ENCODE assay signal across 20 cellular contexts in genomic region chr15:49731187-49731828, GRCh38.
DNase-seq lines count a peak whose midpoint lies in the region; ATAC-seq, FAIRE-seq and TF ChIP-seq lines count a peak whose summit lies in the region.
"Had no signal": no experiment of that assay in that cellular context is flagged by ENCODE, and none has a peak within 500 bp of the region (broad histone marks: within the 10 kb centered on the region; RNA-seq: fewer than 3 reads in every experiment).

No MANE protein-coding gene starts in this region.

- H3K9me1 ChIP-seq in K562 (ENCODE audit: control insufficient read depth, insufficient read depth, low read length): no peaks in the 10 kb centered on the region

- no peak overlapping the region for H4K8ac ChIP-seq in mesendoderm (ENCODE audit: low read depth, low read length)

- no peak overlapping the region for H3K4ac ChIP-seq in mesendoderm (ENCODE audit: low read depth, low read length)

- TF ChIP-seq CTCF in K562 (IDR thresholded peaks at IDR 0.05 in 2 of 3, conservative IDR thresholded peaks at IDR 0.05 in 1 of 3; ENCODE audit: insufficient read depth in 2 of 3, low read depth in 1 of 3, low read length in 3 of 3): no peak

- no peak overlapping the region for H3K23ac ChIP-seq in mesendoderm (ENCODE audit: low read length)

- ATAC-seq in activated naive CD8-positive, alpha-beta T cell treated with anti-CD3 and anti-CD28 coated beads, Interleukin-2, amount 10 ng/mL, durations not matched to agents 7 days and 5 days (ENCODE audit: low read depth): no peak
- ATAC-seq in activated naive CD8-positive, alpha-beta T cell treated with anti-CD3 and anti-CD28 coated beads, Interleukin-2, amount 50 U/mL, for 24 hours: no peak
- peak; percentile 61 for ATAC-seq in K562
- ATAC-seq: GM12878 had no signal

- no peaks in the 10 kb centered on the region for H3K4me1 Mint-ChIP-seq in activated naive CD8-positive, alpha-beta T cell treated with anti-CD3 and anti-CD28 coated beads, Interleukin-2, amount 10 ng/mL, durations not matched to agents 7 days and 5 days
- no peaks in the 10 kb centered on the region for H3K4me1 Mint-ChIP-seq in activated naive CD8-positive, alpha-beta T cell treated with anti-CD3 and anti-CD28 coated beads, Interleukin-2, amount 50 U/mL, for 24 hours
- H3K4me1 Mint-ChIP-seq: CD4-positive, alpha-beta memory T cell had no signal

- POLR2A ChIA-PET in activated naive CD8-positive, alpha-beta T cell treated with anti-CD3 and anti-CD28 coated beads, Interleukin-2, amount 10 ng/mL, durations not matched to agents 7 days and 5 days (lab: Charles Lee): no interaction called here
- POLR2A ChIA-PET in K562 (lab: Yijun Ruan, JAX): interaction anchor here (1.7 kb wide), 1 partner anchor 11 kb away, joined by 4 read pairs; no protein-coding TSS in a partner anchor

- H3K56ac ChIP-seq in mesendoderm (ENCODE audit: low read length): peak overlapping the region; percentile 44

- no peaks in the 10 kb centered on the region for H3K27me3 ChIP-seq in K562 (ENCODE audit: control insufficient read depth in 2 of 2, insufficient read depth in 2 of 2, low read length in 2 of 2)
- H3K27me3 ChIP-seq in mesendoderm (ENCODE audit: insufficient read depth, low read length, poor library complexity): no peaks in the 10 kb centered on the region

- no peaks in the 10 kb centered on the region for H3K79me1 ChIP-seq in mesendoderm (ENCODE audit: low read length)

- intact Hi-C loops in K562 (cut with micrococcal nuclease): no loop called here

- H2AK5ac ChIP-seq in mesendoderm (ENCODE audit: low read length): no peak overlapping the region

- H2BK15ac ChIP-seq in mesendoderm (replicated peaks; ENCODE audit: low read depth): no peak overlapping the region

- no peaks in the 10 kb centered on the region for H3K79me2 ChIP-seq in K562 (ENCODE audit: control insufficient read depth, insufficient read depth, low read length)
- H3K79me2 ChIP-seq in mesendoderm (ENCODE audit: control insufficient read depth, insufficient read depth, low read length): no peaks in the 10 kb centered on the region

- no peak for TF ChIP-seq POLR2A in K562 (conservative IDR thresholded peaks at IDR 0.05)

- H3K36me3 ChIP-seq in K562 (ENCODE audit: control insufficient read depth, insufficient read depth, low read length): no peaks in the 10 kb centered on the region
- no peaks in the 10 kb centered on the region for H3K36me3 ChIP-seq in mesendoderm (ENCODE audit: control insufficient read depth, insufficient read depth, low read length)

- no peak overlapping the region for H3K4me3 Mint-ChIP-seq in activated naive CD8-positive, alpha-beta T cell treated with anti-CD3 and anti-CD28 coated beads, Interleukin-2, amount 10 ng/mL, durations not matched to agents 7 days and 5 days
- H3K4me3 Mint-ChIP-seq in activated naive CD8-positive, alpha-beta T cell treated with anti-CD3 and anti-CD28 coated beads, Interleukin-2, amount 50 U/mL, for 24 hours: no peak overlapping the region
- H3K4me3 Mint-ChIP-seq: CD4-positive, alpha-beta memory T cell had no signal

- no peaks in the 10 kb centered on the region for H3K9me3 ChIP-seq in K562 (replicated peaks; ENCODE audit: control insufficient read depth, insufficient read depth, low read depth, low read length)

- no peak overlapping the region for H3K9ac ChIP-seq in K562 (ENCODE audit: insufficient read depth in 1 of 2, low read depth in 2 of 2, low read length in 2 of 2)
- no peak overlapping the region for H3K9ac ChIP-seq in mesendoderm (ENCODE audit: low read length)

- H3K27ac Mint-ChIP-seq in activated naive CD8-positive, alpha-beta T cell treated with anti-CD3 and anti-CD28 coated beads, Interleukin-2, amount 10 ng/mL, durations not matched to agents 7 days and 5 days: peak overlapping the region; percentile 15
- no peak overlapping the region for H3K27ac Mint-ChIP-seq in activated naive CD8-positive, alpha-beta T cell treated with anti-CD3 and anti-CD28 coated beads, Interleukin-2, amount 50 U/mL, for 24 hours
- H3K27ac Mint-ChIP-seq: CD4-positive, alpha-beta memory T cell had no signal

- no TSS peak for BruUV-seq in K562 (replicated peaks; lab: Mats Ljungman, UMichigan)

- in situ Hi-C loops in K562 (cut with MboI): no loop called here

- no peak overlapping the region for H3K18ac ChIP-seq in mesendoderm (ENCODE audit: low read length)

- no peak for TF ChIP-seq RAD21 in K562 (CRISPR knock-in tag; conservative IDR thresholded peaks at IDR 0.05 in 1 of 2, IDR thresholded peaks at IDR 0.05 in 1 of 2)

- no peak overlapping the region for H3K27ac ChIP-seq in K562 (ENCODE audit: extremely low read depth, low read depth, low read length)
- H3K27ac ChIP-seq in mesendoderm (ENCODE audit: low read depth, low read length): no peak overlapping the region

- H3K4me2 ChIP-seq in K562 (ENCODE audit: insufficient read depth, low read length) (no peak overlapping the region), mesendoderm (ENCODE audit: low read length) (no peak overlapping the region)

- WGBS in K562 (ENCODE audit: insufficient coverage, low coverage, missing lambda C conversion rate): 0% methylated on average over 2 of the region's 2 CpGs
- WGBS in mesendoderm (ENCODE audit: extremely low coverage, insufficient coverage, low lambda C conversion rate): no CpG with 5 or more reads among the region's 2 CpGs

- no peaks in the 10 kb centered on the region for H3K36me3 Mint-ChIP-seq in activated naive CD8-positive, alpha-beta T cell treated with anti-CD3 and anti-CD28 coated beads, Interleukin-2, amount 10 ng/mL, durations not matched to agents 7 days and 5 days
- H3K36me3 Mint-ChIP-seq in activated naive CD8-positive, alpha-beta T cell treated with anti-CD3 and anti-CD28 coated beads, Interleukin-2, amount 50 U/mL, for 24 hours (ENCODE audit: low read depth): no peaks in the 10 kb centered on the region
- H3K36me3 Mint-ChIP-seq: CD4-positive, alpha-beta memory T cell had no signal

- peaks cover 2% of the 10 kb centered on the region for H3K9me3 Mint-ChIP-seq in activated naive CD8-positive, alpha-beta T cell treated with anti-CD3 and anti-CD28 coated beads, Interleukin-2, amount 10 ng/mL, durations not matched to agents 7 days and 5 days
- H3K9me3 Mint-ChIP-seq in activated naive CD8-positive, alpha-beta T cell treated with anti-CD3 and anti-CD28 coated beads, Interleukin-2, amount 50 U/mL, for 24 hours: peaks cover 12% of the 10 kb centered on the region

- no peak overlapping the region for H2AFZ ChIP-seq in K562 (ENCODE audit: low read depth, low read length)

- CTCF ChIA-PET in K562 (lab: Yijun Ruan, JAX; ENCODE audit: low intra/inter-chr PET ratio): no interaction called here

- no peaks in the 10 kb centered on the region for H4K20me1 ChIP-seq in K562 (replicated peaks; ENCODE audit: control insufficient read depth, insufficient read depth, low read length)

- H3K27me3 Mint-ChIP-seq in activated naive CD8-positive, alpha-beta T cell treated with anti-CD3 and anti-CD28 coated beads, Interleukin-2, amount 10 ng/mL, durations not matched to agents 7 days and 5 days: peaks cover 10% of the 10 kb centered on the region
- H3K27me3 Mint-ChIP-seq in activated naive CD8-positive, alpha-beta T cell treated with anti-CD3 and anti-CD28 coated beads, Interleukin-2, amount 50 U/mL, for 24 hours: peaks cover 4% of the 10 kb centered on the region

- H4K5ac ChIP-seq in mesendoderm (ENCODE audit: low read length): no peak overlapping the region

- DNase-seq in activated naive CD8-positive, alpha-beta T cell treated with anti-CD3 and anti-CD28 coated beads, Interleukin-2, amount 10 ng/mL, durations not matched to agents 7 days and 5 days: no peak
- DNase-seq in activated naive CD8-positive, alpha-beta T cell treated with anti-CD3 and anti-CD28 coated beads, Interleukin-2, amount 50 U/mL, for 24 hours: no peak
- DNase-seq in K562 (ENCODE audit: extremely low read depth in 1 of 4, low spot score in 3 of 4): no peak
- peak; percentile 45 for DNase-seq in mesendoderm
- no peak for DNase-seq in activated CD8-positive, alpha-beta memory T cell treated with anti-CD3 and anti-CD28 coated beads for 24 hours
- no peak for DNase-seq in stimulated activated CD4-positive, alpha-beta T cell treated with anti-CD3 and anti-CD28 coated beads, Interleukin-4, amount 100 ng/mL, for 1 hour
- no peak for DNase-seq in DMS153 treated with DMSO at 0.1 percent for 48 hours (lab: John Stamatoyannopoulos, UW; ENCODE audit: unreplicated experiment)
- DNase-seq in activated CD4-positive, CD25-positive, alpha-beta regulatory T cell treated with anti-CD3 and anti-CD28 coated beads, Interleukin-2, amount 50 U/mL, for 72 hours: no peak
- DNase-seq: 8988T; CD4-positive, alpha-beta memory T cell; DND-41; GDM1; GOT3; KBM-7; NCI-H1048; NCI-H146; NCI-H2081; SHP77 had no signal

- no peak for TF ChIP-seq EP300 in K562 (IDR thresholded peaks at IDR 0.05; ENCODE audit: low read length)

- no peak overlapping the region for H2BK120ac ChIP-seq in mesendoderm (ENCODE audit: low read depth, low read length)

- H2BK5ac ChIP-seq in mesendoderm (ENCODE audit: low read length): no peak overlapping the region

- H3K4me3 ChIP-seq in K562: no peak overlapping the region
- H3K4me3 ChIP-seq in mesendoderm (ENCODE audit: low read length): no peak overlapping the region
- H3K4me3 ChIP-seq: GM12878 had no signal

- no peak for FAIRE-seq in K562 (lab: Jason Lieb, UNC)
- FAIRE-seq: GM12878, GM18507 had no signal

- H3K4me1 ChIP-seq in K562 (replicated peaks in 1 of 2; ENCODE audit: control insufficient read depth in 2 of 2, insufficient read depth in 2 of 2, low read length in 2 of 2): peaks cover 0 to 3% of the 10 kb centered on the region in 2 experiments; a peak in 1 of 5 replicates
- no peaks in the 10 kb centered on the region for H3K4me1 ChIP-seq in mesendoderm (ENCODE audit: control insufficient read depth, low read depth, low read length)

TF ChIP-seq in K562, 482 proteins besides CTCF, POLR2A, EP300 and RAD21 (continues in another document):
- TF ChIP-seq PHTF2 (CRISPR knock-in tag; IDR thresholded peaks at IDR 0.05) (no peak), NCOR1 (IDR thresholded peaks at IDR 0.05) (no peak), STAT5A (IDR thresholded peaks at IDR 0.05; ENCODE audit: borderline replicate concordance, low read length) (no peak), GABPA (tag; conservative IDR thresholded peaks at IDR 0.05; ENCODE audit: low read depth) (no peak), TAF7 (tag; IDR thresholded peaks at IDR 0.05) (no peak), MCM3 (IDR thresholded peaks at IDR 0.05) (no peak), ZNF449 (CRISPR knock-in tag; IDR thresholded peaks at IDR 0.05) (no peak)
